In genomic region chr5:10354048-10354872, GRCh38 we compare ENCODE assay signal across 1 cellular context.
A peak's percentile ranks its signal among the peaks of the same experiment; 100 is the strongest.
TF ChIP-seq lines count a peak whose summit lies in the region.

No MANE protein-coding gene starts in this region.

TF ChIP-seq in HEK293, 187 proteins besides CTCF, POLR2A, EP300 and RAD21 (continued from another document):
- TF ChIP-seq ZNF768 (tag by site-specific recombination; IDR thresholded peaks at IDR 0.05) (no peak), TSHZ1 (tag by site-specific recombination; IDR thresholded peaks at IDR 0.05; ENCODE audit: borderline replicate concordance) (no peak), ZBTB7A (tag by site-specific recombination; IDR thresholded peaks at IDR 0.05; ENCODE audit: low read depth) (no peak), ZBTB17 (tag by site-specific recombination; IDR thresholded peaks at IDR 0.05) (peak; percentile 52; the same call in 1 of the 2 replicates), ZNF510 (tag by site-specific recombination; IDR thresholded peaks at IDR 0.05; ENCODE audit: insufficient replicate concordance) (no peak), ZNF843 (tag by site-specific recombination; IDR thresholded peaks at IDR 0.05) (peak; percentile 54; the same call in 1 of the 2 replicates), ZXDB (tag by site-specific recombination; IDR thresholded peaks at IDR 0.05) (peak; percentile 28), ZNF2 (tag by site-specific recombination; IDR thresholded peaks at IDR 0.05) (peak; percentile 15; the same call in 1 of the 2 replicates), PRDM10 (tag by site-specific recombination; IDR thresholded peaks at IDR 0.05) (peak; percentile 64), KLF1 (tag by site-specific recombination; IDR thresholded peaks at IDR 0.05) (peak; percentile 35; the same call in 1 of the 2 replicates), ZNF600 (tag by site-specific recombination; IDR thresholded peaks at IDR 0.05) (peak; percentile 65), GLI2 (tag by site-specific recombination; IDR thresholded peaks at IDR 0.05; ENCODE audit: borderline replicate concordance, low read depth) (no peak; the same call in 1 of the 2 replicates), ZNF513 (tag by site-specific recombination; IDR thresholded peaks at IDR 0.05) (no peak), ZNF660 (tag by site-specific recombination; IDR thresholded peaks at IDR 0.05) (0 out of 2 replicates have a peak, but pooled peaks have one; percentile 16), PRDM6 (tag by site-specific recombination; IDR thresholded peaks at IDR 0.05) (peak; percentile 57), ZNF549 (tag by site-specific recombination; IDR thresholded peaks at IDR 0.05) (0 out of 2 replicates have a peak, but pooled peaks have one; percentile 24), BCL11B (tag by site-specific recombination; IDR thresholded peaks at IDR 0.05; ENCODE audit: low read depth) (0 out of 2 replicates have a peak, but pooled peaks have one; percentile 14), GFI1B (tag by site-specific recombination; IDR thresholded peaks at IDR 0.05) (0 out of 2 replicates have a peak, but pooled peaks have one; percentile 16), ZNF76 (tag by site-specific recombination; IDR thresholded peaks at IDR 0.05; ENCODE audit: borderline replicate concordance, low read depth) (no peak), FEZF1 (tag by site-specific recombination; IDR thresholded peaks at IDR 0.05) (peak; percentile 65)
